26 cellular contexts compared by ENCODE assay signal in genomic region chrX:8760021-8760420, GRCh38. TPM values are rescaled to one million over a fixed set of nuclear protein-coding genes. Genes with fewer than 3 reads are reported as not detected.
A peak's percentile ranks its signal among the peaks of the same experiment; 100 is the strongest.
DNase-seq lines count a peak whose midpoint lies in the region; ATAC-seq and TF ChIP-seq lines count a peak whose summit lies in the region.
"Had no signal": no experiment of that assay in that cellular context is flagged by ENCODE, and none has a peak within 500 bp of the region (broad histone marks: within the 10 kb centered on the region; RNA-seq: fewer than 3 reads in every experiment).

No MANE protein-coding gene starts in this region.

- no peaks in the 10 kb centered on the region for H3K27me3 Mint-ChIP-seq in stimulated activated naive CD8-positive, alpha-beta T cell treated with anti-CD3 and anti-CD28 coated beads, Interleukin-15, amount 100 ng/mL, for 72 hours

- H3K27ac ChIP-seq in GM23248: no peak overlapping the region
- peak overlapping the region; percentile 94; the same call in 1 of the 2 replicates for H3K27ac ChIP-seq in PC-3 (ENCODE audit: low read length)
- no peak overlapping the region for H3K27ac ChIP-seq in right lobe of liver
- H3K27ac ChIP-seq: C4-2B, Peyer's patch had no signal

- BruUV-seq in PC-3 (replicated peaks; lab: Mats Ljungman, UMichigan): no TSS peak

- H3K36me3 ChIP-seq in GM23248 (ENCODE audit: low read depth): no peaks in the 10 kb centered on the region
- no peaks in the 10 kb centered on the region for H3K36me3 ChIP-seq in PC-3 (ENCODE audit: low read depth, low read length)
- no peaks in the 10 kb centered on the region for H3K36me3 ChIP-seq in right lobe of liver
- H3K36me3 ChIP-seq: HAP-1, Peyer's patch had no signal

- no peaks in the 10 kb centered on the region for H3K4me1 Mint-ChIP-seq in stimulated activated naive CD8-positive, alpha-beta T cell treated with anti-CD3 and anti-CD28 coated beads, Interleukin-15, amount 100 ng/mL, for 72 hours

- ATAC-seq in PC-3: no peak
- ATAC-seq in right lobe of liver: no peak
- no peak for ATAC-seq in stimulated activated naive CD8-positive, alpha-beta T cell treated with anti-CD3 and anti-CD28 coated beads, Interleukin-15, amount 100 ng/mL, for 72 hours
- ATAC-seq: CD8-positive, alpha-beta T cell had no signal

- CTCF ChIA-PET in PC-3 (lab: Charles Lee): no interaction called here

- no peak overlapping the region for H3K4me3 Mint-ChIP-seq in stimulated activated naive CD8-positive, alpha-beta T cell treated with anti-CD3 and anti-CD28 coated beads, Interleukin-15, amount 100 ng/mL, for 72 hours
- H3K4me3 Mint-ChIP-seq: CD8-positive, alpha-beta T cell had no signal

- no peak for TF ChIP-seq CTCF in AG10803 (conservative IDR thresholded peaks at IDR 0.05; ENCODE audit: low read length)
- TF ChIP-seq CTCF in PC-3 (conservative IDR thresholded peaks at IDR 0.05; ENCODE audit: low read depth, low read length): no peak
- no peak for TF ChIP-seq CTCF in fibroblast of mammary gland (conservative IDR thresholded peaks at IDR 0.05; ENCODE audit: control insufficient read depth, insufficient read depth, low read depth, low read length)
- TF ChIP-seq CTCF in right lobe of liver (IDR thresholded peaks at IDR 0.05): no peak

- H3K9ac ChIP-seq in GM23248 (no peak overlapping the region), PC-3 (ENCODE audit: low read length) (no peak overlapping the region)

- no peak for TF ChIP-seq POLR2A in right lobe of liver (IDR thresholded peaks at IDR 0.05)

- peak; percentile 7 for DNase-seq in AG10803 (ENCODE audit: low read depth)
- DNase-seq in GM23248: peak; percentile 56
- DNase-seq in PC-3: peak; percentile 28
- peak; percentile 41 for DNase-seq in fibroblast of mammary gland (ENCODE audit: low read depth)
- DNase-seq in right lobe of liver: no peak
- no peak for DNase-seq in stimulated activated naive CD8-positive, alpha-beta T cell treated with anti-CD3 and anti-CD28 coated beads, Interleukin-15, amount 100 ng/mL, for 72 hours
- no peak for DNase-seq in T-helper 2 cell
- DNase-seq: AML-193; CD8-positive, alpha-beta T cell; DMS 273 treated with DMSO at 0.1 percent for 48 hours; DMS79 treated with DMSO at 0.1 percent for 48 hours; GOT3; NCI-H1092; NCI-H1417 treated with DMSO at 0.1 percent for 48 hours; NCI-H1694 treated with DMSO at 0.1 percent for 48 hours; NCI-H2081; NCI-H2227 treated with DMSO at 0.1 percent for 48 hours; NCI-H510A; NCI-H69; Peyer's patch; SHP77 treated with DMSO at 0.1 percent for 48 hours had no signal

- POLR2A ChIA-PET in PC-3 (lab: Charles Lee; ENCODE audit: unreplicated experiment): no interaction called here

- H3K9me2 ChIP-seq in GM23248 (ENCODE audit: insufficient read depth) (no peaks in the 10 kb centered on the region), PC-3 (replicated peaks; ENCODE audit: low read length) (no peaks in the 10 kb centered on the region)

- in situ Hi-C loops in GM23248 (cut with MboI): no loop called here

- no peaks in the 10 kb centered on the region for H4K20me1 ChIP-seq in GM23248 (ENCODE audit: insufficient read depth)
- H4K20me1 ChIP-seq in PC-3 (ENCODE audit: low read length): no peaks in the 10 kb centered on the region

- intact Hi-C loops in PC-3 (cut with micrococcal nuclease): no loop called here
- intact Hi-C loops in right lobe of liver (cut with DNase I): no loop called here

- H3K27ac Mint-ChIP-seq in stimulated activated naive CD8-positive, alpha-beta T cell treated with anti-CD3 and anti-CD28 coated beads, Interleukin-15, amount 100 ng/mL, for 72 hours: no peak overlapping the region
- H3K27ac Mint-ChIP-seq: CD8-positive, alpha-beta T cell had no signal

- H3K79me2 ChIP-seq in GM23248 (ENCODE audit: insufficient read depth) (no peaks in the 10 kb centered on the region), PC-3 (ENCODE audit: low read length) (no peaks in the 10 kb centered on the region)

- H3K4me1 ChIP-seq in GM23248 (ENCODE audit: insufficient read depth): peaks cover 23% of the 10 kb centered on the region
- peaks cover 37% of the 10 kb centered on the region for H3K4me1 ChIP-seq in PC-3 (ENCODE audit: insufficient read depth, low read length)
- H3K4me1 ChIP-seq in right lobe of liver: no peaks in the 10 kb centered on the region
- H3K4me1 ChIP-seq: HAP-1, Peyer's patch had no signal

- H3K27me3 ChIP-seq in GM23248 (replicated peaks; ENCODE audit: insufficient read depth) (no peaks in the 10 kb centered on the region), PC-3 (ENCODE audit: low read length) (no peaks in the 10 kb centered on the region), right lobe of liver (no peaks in the 10 kb centered on the region)
- H3K27me3 ChIP-seq: Peyer's patch had no signal

- peaks cover 0 to 6% of the 10 kb centered on the region in 2 donors for H3K9me3 Mint-ChIP-seq in stimulated activated naive CD8-positive, alpha-beta T cell treated with anti-CD3 and anti-CD28 coated beads, Interleukin-15, amount 100 ng/mL, for 72 hours
- H3K9me3 Mint-ChIP-seq: CD8-positive, alpha-beta T cell had no signal

- H3K4me3 ChIP-seq in AG10803 (ENCODE audit: low read length): no peak overlapping the region
- H3K4me3 ChIP-seq in GM23248: no peak overlapping the region
- no peak overlapping the region for H3K4me3 ChIP-seq in PC-3 (ENCODE audit: low read length)
- H3K4me3 ChIP-seq in fibroblast of mammary gland (ENCODE audit: control insufficient read depth, low read depth, low read length): no peak overlapping the region
- no peak overlapping the region for H3K4me3 ChIP-seq in right lobe of liver
- H3K4me3 ChIP-seq: HAP-1, Peyer's patch had no signal

- H3K4me2 ChIP-seq in GM23248 (ENCODE audit: unreplicated experiment): no peak overlapping the region
- no peak overlapping the region for H3K4me2 ChIP-seq in PC-3 (ENCODE audit: low read length)

- H3K9me3 ChIP-seq in GM23248 (ENCODE audit: low read depth) (no peaks in the 10 kb centered on the region), PC-3 (ENCODE audit: low read length) (no peaks in the 10 kb centered on the region), right lobe of liver (no peaks in the 10 kb centered on the region)
- H3K9me3 ChIP-seq: HAP-1, Peyer's patch had no signal

- 47 to 50% methylated on average over 2 of the region's 2 CpGs for WGBS in GM23248 (ENCODE audit: low coverage in 1 of 2, low lambda C conversion rate in 2 of 2, missing lambda C conversion rate in 2 of 2), 2 experiments
- WGBS in right lobe of liver (ENCODE audit: insufficient coverage, low coverage, low lambda C conversion rate, missing lambda C conversion rate): 67% methylated on average over 2 of the region's 2 CpGs

- H3F3A ChIP-seq in GM23248 (ENCODE audit: insufficient read depth) (peaks cover 10% of the 10 kb centered on the region), PC-3 (ENCODE audit: low read length, unreplicated experiment) (peaks cover 5% of the 10 kb centered on the region)

- H2AFZ ChIP-seq in GM23248 (no peak overlapping the region), PC-3 (ENCODE audit: low read length) (peak overlapping the region; percentile 42; the same call in 1 of the 2 replicates)

RNA-seq across cellular contexts. Expression of gene ANOS1, which starts 28.1 kb away (rescaled TPM):
- not detected in 2 replicates for total RNA-seq in GM23248 (2014; rRNA removed; shearing (Covaris generic))
- polyA plus RNA-seq in GM23248 (2016; fragmentation: Nextera tagmentation; extraction: Ambion mirVana): not detected in 2 replicates
- total RNA-seq in PC-3 (2014; rRNA removed) (1.8 and 3.5 TPM in 2 replicates), right lobe of liver (under 1 TPM; 0.22 to 0.81 (median 0.55) TPM)
- total RNA-seq: CD8-positive, alpha-beta T cell; G401; OCI-LY7 had no signal

RNA-seq across cellular contexts. Expression of gene FAM9A, which starts 41.2 kb away (rescaled TPM):
- not detected in 2 replicates for total RNA-seq in GM23248 (2014; rRNA removed; shearing (Covaris generic))
- not detected in 2 replicates for polyA plus RNA-seq in GM23248 (2016; fragmentation: Nextera tagmentation; extraction: Ambion mirVana)
- not detected in 2 replicates for total RNA-seq in PC-3 (2014; rRNA removed)
- total RNA-seq in right lobe of liver: under 1 TPM in 1 of 6 experiments, not detected in 5; 0.33 TPM
- total RNA-seq: A172; CD8-positive, alpha-beta T cell; G401; OCI-LY7; Peyer's patch had no signal

Comparison
In these comparisons a context has a peak if more than half of its experiments do, and no peak if none do; other contexts are left out.
1. DNase-seq: peak in AG10803 (single experiment), GM23248 (single experiment), PC-3 (single experiment) and fibroblast of mammary gland (single experiment); none in right lobe of liver (0 of 3), stimulated activated naive CD8-positive, alpha-beta T cell treated with anti-CD3 and anti-CD28 coated beads, Interleukin-15, amount 100 ng/mL, for 72 hours (0 of 2) and T-helper 2 cell (0 of 5).